ENCODE assay signal across 17 cellular contexts in the genomic region with DNA sequence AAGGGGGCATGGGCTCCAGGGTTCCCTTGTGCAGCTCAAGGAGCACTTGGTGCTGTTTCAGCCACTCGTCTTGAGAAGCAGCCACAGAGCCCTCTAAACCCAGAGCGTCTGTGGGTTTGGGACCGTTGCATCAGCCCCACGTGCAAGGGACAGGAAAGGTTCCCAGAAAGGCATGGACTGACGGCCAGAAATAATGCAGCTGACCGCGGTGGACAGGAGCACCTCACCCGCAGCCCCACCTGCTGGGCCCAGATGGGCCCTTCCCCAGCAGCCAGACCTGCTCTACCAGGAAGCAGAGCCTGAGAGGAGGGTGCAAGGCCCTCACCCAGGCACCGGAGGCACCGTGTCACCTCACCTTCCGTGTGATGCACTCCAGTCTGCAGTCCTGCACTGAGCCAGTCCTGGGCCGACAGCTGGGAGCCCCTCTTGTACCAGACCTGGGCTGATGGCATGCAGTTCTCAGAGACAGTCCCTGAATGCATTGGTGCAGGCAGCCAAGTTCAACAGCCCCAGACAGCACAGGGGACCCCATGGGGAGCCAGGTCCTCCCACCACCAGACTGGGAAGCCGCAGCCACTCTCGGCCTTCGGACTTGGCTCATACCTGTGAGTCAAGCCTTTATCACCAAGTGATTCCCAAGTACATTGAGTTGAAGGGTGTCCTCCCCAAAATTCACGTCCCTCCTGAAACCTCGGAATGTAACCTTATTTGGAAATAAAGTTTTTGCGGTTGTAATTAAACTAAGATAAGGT. TPM values are rescaled to one million over a fixed set of nuclear protein-coding genes. Genes with fewer than 3 reads are reported as not detected.
A peak's percentile ranks its signal among the peaks of the same experiment; 100 is the strongest.
DNase-seq lines count a peak whose midpoint lies in the region; ATAC-seq and TF ChIP-seq lines count a peak whose summit lies in the region.
"Had no signal": no experiment of that assay in that cellular context is flagged by ENCODE, and none has a peak within 500 bp of the region (broad histone marks: within the 10 kb centered on the region; RNA-seq: fewer than 3 reads in every experiment).

No MANE protein-coding gene starts in this region.

- POLR2A ChIA-PET in activated CD4-positive, alpha-beta T cell treated with anti-CD3 and anti-CD28 coated beads for 36 hours (lab: Charles Lee): no interaction called here

- DNase-seq in NCI-H510A treated with DMSO at 0.1 percent for 48 hours (lab: John Stamatoyannopoulos, UW): peak; percentile 44
- no peak for DNase-seq in NCI-H510A (lab: John Stamatoyannopoulos, UW)
- DNase-seq in MV-4-11 (lab: John Stamatoyannopoulos, UW): peak; percentile 62
- DNase-seq in left lung: peak in 1 of 2 donors; percentile 78
- no peak for DNase-seq in stimulated activated naive B cell treated with anti-CD40 and anti-IgM and Interleukin-4, amounts not matched to agents 10 μg/mL and 1 μg/mL and 100 μg/mL, for 72 hours
- no peak for DNase-seq in activated CD4-positive, alpha-beta T cell treated with anti-CD3 and anti-CD28 coated beads for 36 hours
- DNase-seq in G401 (ENCODE audit: low spot score): no peak
- DNase-seq: activated CD4-positive, alpha-beta T cell treated with anti-CD3 and anti-CD28 coated beads for 48 hours; amygdala; heart right ventricle; kidney glomerular epithelial cell; NCI-H2107; stimulated activated CD4-positive, alpha-beta T cell treated with anti-CD3 and anti-CD28 coated beads, Interleukin-1b, Interleukin-23, amount 100 ng/mL, for 48 hours had no signal

- CTCF ChIA-PET in activated CD4-positive, alpha-beta T cell treated with anti-CD3 and anti-CD28 coated beads for 36 hours (lab: Charles Lee): interaction anchor here (0.6 to 1.5 kb wide), 4 partner anchors 10 to 395 kb away, joined by 3 to 6 read pairs (median 4); no protein-coding TSS in a partner anchor

- H3K36me3 ChIP-seq in left lung: no peaks in the 10 kb centered on the region
- H3K36me3 ChIP-seq: heart right ventricle had no signal

- H3K4me1 ChIP-seq in left lung: peaks cover 0 to 15% of the 10 kb centered on the region in 2 donors

- H3K9me3 ChIP-seq in left lung: no peaks in the 10 kb centered on the region
- H3K9me3 ChIP-seq: heart right ventricle had no signal

- no peaks in the 10 kb centered on the region for H3K9me3 Mint-ChIP-seq in stimulated activated naive B cell treated with anti-CD40 and anti-IgM and Interleukin-4, amounts not matched to agents 10 μg/mL and 1 μg/mL and 100 μg/mL, for 72 hours
- H3K9me3 Mint-ChIP-seq in activated CD4-positive, alpha-beta T cell treated with anti-CD3 and anti-CD28 coated beads for 36 hours (ENCODE audit: low read depth): no peaks in the 10 kb centered on the region
- H3K9me3 Mint-ChIP-seq: activated T-helper 1 cell treated with anti-CD3 and anti-CD28 coated beads, Interleukin-12 subunit alpha, Interleukin-12 subunit beta, Interleukin-2, Interleukin-4 antibody, amounts not matched to agents 30 ng/mL and 10 ng/mL and 1 ng/mL, durations not matched to agents 14 hours and 24 hours and 36 hours had no signal

- no peak for TF ChIP-seq CTCF in left lung (IDR thresholded peaks at IDR 0.05)

- peak overlapping the region; percentile 79 for H3K27ac Mint-ChIP-seq in stimulated activated naive B cell treated with anti-CD40 and anti-IgM and Interleukin-4, amounts not matched to agents 10 μg/mL and 1 μg/mL and 100 μg/mL, for 72 hours
- H3K27ac Mint-ChIP-seq in activated CD4-positive, alpha-beta T cell treated with anti-CD3 and anti-CD28 coated beads for 36 hours: no peak overlapping the region
- H3K27ac Mint-ChIP-seq: activated T-helper 1 cell treated with anti-CD3 and anti-CD28 coated beads, Interleukin-12 subunit alpha, Interleukin-12 subunit beta, Interleukin-2, Interleukin-4 antibody, amounts not matched to agents 30 ng/mL and 10 ng/mL and 1 ng/mL, durations not matched to agents 14 hours and 24 hours and 36 hours had no signal

- no peaks in the 10 kb centered on the region for H3K27me3 ChIP-seq in left lung

- no peak overlapping the region for H3K4me3 ChIP-seq in left lung
- H3K4me3 ChIP-seq: heart right ventricle had no signal

- intact Hi-C loops in left lung (cut with DNase I): no loop called here
- intact Hi-C loops in activated CD4-positive, alpha-beta T cell treated with anti-CD3 and anti-CD28 coated beads for 36 hours (cut with DNase I, micrococcal nuclease): no loop called here

- no peaks in the 10 kb centered on the region for H3K36me3 Mint-ChIP-seq in stimulated activated naive B cell treated with anti-CD40 and anti-IgM and Interleukin-4, amounts not matched to agents 10 μg/mL and 1 μg/mL and 100 μg/mL, for 72 hours
- H3K36me3 Mint-ChIP-seq in activated CD4-positive, alpha-beta T cell treated with anti-CD3 and anti-CD28 coated beads for 36 hours (ENCODE audit: low read depth): no peaks in the 10 kb centered on the region

- in situ Hi-C loops in G401 (cut with HindIII; ENCODE audit: low sequenced_read_pairs): no loop called here

- H3K27me3 Mint-ChIP-seq in stimulated activated naive B cell treated with anti-CD40 and anti-IgM and Interleukin-4, amounts not matched to agents 10 μg/mL and 1 μg/mL and 100 μg/mL, for 72 hours: peaks cover 15 to 36% of the 10 kb centered on the region in 2 donors
- peaks cover 5% of the 10 kb centered on the region for H3K27me3 Mint-ChIP-seq in activated CD4-positive, alpha-beta T cell treated with anti-CD3 and anti-CD28 coated beads for 36 hours

- peak overlapping the region in 1 of 2 donors; percentile 64 for H3K27ac ChIP-seq in left lung

- ATAC-seq in left lung: peak; percentile 66
- ATAC-seq in stimulated activated naive B cell treated with anti-CD40 and anti-IgM and Interleukin-4, amounts not matched to agents 10 μg/mL and 1 μg/mL and 100 μg/mL, for 72 hours (replicated peaks): peak; percentile 20 to 33
- ATAC-seq in activated CD4-positive, alpha-beta T cell treated with anti-CD3 and anti-CD28 coated beads for 36 hours: no peak
- ATAC-seq in GM19463 (IDR thresholded peaks at IDR 0.05; ENCODE audit: unreplicated experiment): no peak

- H3K4me1 Mint-ChIP-seq in stimulated activated naive B cell treated with anti-CD40 and anti-IgM and Interleukin-4, amounts not matched to agents 10 μg/mL and 1 μg/mL and 100 μg/mL, for 72 hours: peaks cover 10 to 33% of the 10 kb centered on the region in 2 donors
- peaks cover 5% of the 10 kb centered on the region for H3K4me1 Mint-ChIP-seq in activated CD4-positive, alpha-beta T cell treated with anti-CD3 and anti-CD28 coated beads for 36 hours

- peak overlapping the region in 1 of 2 donors; percentile 57 for H3K4me3 Mint-ChIP-seq in stimulated activated naive B cell treated with anti-CD40 and anti-IgM and Interleukin-4, amounts not matched to agents 10 μg/mL and 1 μg/mL and 100 μg/mL, for 72 hours
- no peak overlapping the region for H3K4me3 Mint-ChIP-seq in activated CD4-positive, alpha-beta T cell treated with anti-CD3 and anti-CD28 coated beads for 36 hours
- H3K4me3 Mint-ChIP-seq: activated T-helper 1 cell treated with anti-CD3 and anti-CD28 coated beads, Interleukin-12 subunit alpha, Interleukin-12 subunit beta, Interleukin-2, Interleukin-4 antibody, amounts not matched to agents 30 ng/mL and 10 ng/mL and 1 ng/mL, durations not matched to agents 14 hours and 24 hours and 36 hours had no signal

RNA-seq across cellular contexts. Expression of gene TFF3, which starts 4.8 kb away (rescaled TPM):
- total RNA-seq in left lung: 10 to 100 TPM in 1 of 2 donors, 1 to 10 TPM in 1; 5.5 to 11.1 TPM
- not detected for total RNA-seq in activated CD4-positive, alpha-beta T cell treated with anti-CD3 and anti-CD28 coated beads for 36 hours
- not detected in 2 replicates for total RNA-seq in G401 (2014; rRNA removed; shearing (Covaris generic))
- total RNA-seq: activated T-helper 1 cell treated with anti-CD3 and anti-CD28 coated beads, Interleukin-12 subunit alpha, Interleukin-12 subunit beta, Interleukin-2, Interleukin-4 antibody, amounts not matched to agents 30 ng/mL and 10 ng/mL and 1 ng/mL, durations not matched to agents 14 hours and 24 hours and 36 hours; MCF 10A had no signal

RNA-seq across cellular contexts. Expression of gene TFF2, which starts 30.8 kb away (rescaled TPM):
- total RNA-seq in left lung: not detected
- not detected for total RNA-seq in activated CD4-positive, alpha-beta T cell treated with anti-CD3 and anti-CD28 coated beads for 36 hours
- not detected in 2 replicates for total RNA-seq in G401 (2014; rRNA removed; shearing (Covaris generic))
- total RNA-seq: activated T-helper 1 cell treated with anti-CD3 and anti-CD28 coated beads, Interleukin-12 subunit alpha, Interleukin-12 subunit beta, Interleukin-2, Interleukin-4 antibody, amounts not matched to agents 30 ng/mL and 10 ng/mL and 1 ng/mL, durations not matched to agents 14 hours and 24 hours and 36 hours; heart right ventricle; MCF 10A; myocyte had no signal

RNA-seq across cellular contexts. Expression of gene TFF1, which starts 46.3 kb away (rescaled TPM):
- total RNA-seq in left lung: not detected
- not detected for total RNA-seq in activated CD4-positive, alpha-beta T cell treated with anti-CD3 and anti-CD28 coated beads for 36 hours
- not detected in 2 replicates for total RNA-seq in G401 (2014; rRNA removed; shearing (Covaris generic))
- total RNA-seq: activated T-helper 1 cell treated with anti-CD3 and anti-CD28 coated beads, Interleukin-12 subunit alpha, Interleukin-12 subunit beta, Interleukin-2, Interleukin-4 antibody, amounts not matched to agents 30 ng/mL and 10 ng/mL and 1 ng/mL, durations not matched to agents 14 hours and 24 hours and 36 hours; heart right ventricle; MCF 10A; myocyte had no signal

Comparison
In these comparisons a context has a peak if more than half of its experiments do, and no peak if none do; other contexts are left out.
1. DNase-seq: peak in NCI-H510A treated with DMSO at 0.1 percent for 48 hours (single experiment) and MV-4-11 (single experiment); none in NCI-H510A (single experiment), stimulated activated naive B cell treated with anti-CD40 and anti-IgM and Interleukin-4, amounts not matched to agents 10 μg/mL and 1 μg/mL and 100 μg/mL, for 72 hours (single experiment), activated CD4-positive, alpha-beta T cell treated with anti-CD3 and anti-CD28 coated beads for 36 hours (single experiment) and G401 (single experiment).
2. ATAC-seq: peak in left lung (single experiment) and stimulated activated naive B cell treated with anti-CD40 and anti-IgM and Interleukin-4, amounts not matched to agents 10 μg/mL and 1 μg/mL and 100 μg/mL, for 72 hours (2 of 2); none in activated CD4-positive, alpha-beta T cell treated with anti-CD3 and anti-CD28 coated beads for 36 hours (single experiment) and GM19463 (single experiment).